21 cellular contexts compared by ENCODE assay signal in the genomic region with DNA sequence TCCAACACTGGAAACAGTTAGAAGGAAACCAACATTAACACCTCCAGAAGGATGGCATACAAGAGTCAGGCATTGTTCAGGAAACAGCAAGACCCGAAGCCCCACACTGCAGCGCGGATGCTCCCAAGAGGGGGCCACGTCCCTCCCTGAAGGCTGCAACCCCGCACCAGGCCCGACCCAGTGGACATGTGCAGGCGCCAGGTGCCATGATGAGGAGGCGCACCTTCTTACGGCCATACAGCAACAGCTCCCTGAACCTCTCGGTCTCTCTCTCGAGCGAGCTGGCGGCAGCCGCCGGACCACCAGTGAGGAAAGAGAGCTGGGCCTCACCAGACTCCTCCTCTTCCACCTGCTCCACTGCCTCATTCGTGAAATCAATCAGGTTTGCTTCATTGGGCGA. TPM values are rescaled to one million over a fixed set of nuclear protein-coding genes. Genes with fewer than 3 reads are reported as not detected.
A peak's percentile ranks its signal among the peaks of the same experiment; 100 is the strongest.
DNase-seq lines count a peak whose midpoint lies in the region; ATAC-seq, FAIRE-seq and TF ChIP-seq lines count a peak whose summit lies in the region.
"Had no signal": no experiment of that assay in that cellular context is flagged by ENCODE, and none has a peak within 500 bp of the region (broad histone marks: within the 10 kb centered on the region; RNA-seq: fewer than 3 reads in every experiment).

No MANE protein-coding gene starts in this region.

- WGBS in HepG2 (ENCODE audit: low lambda C conversion rate) = 80% methylated on average over 5 of the region's 17 CpGs
- 73% methylated on average over 2 of the region's 17 CpGs for WGBS in right lobe of liver (ENCODE audit: insufficient coverage, low coverage, low lambda C conversion rate, missing lambda C conversion rate)
- over 99% methylated on average over 17 of the region's 17 CpGs for WGBS in hepatocyte (ENCODE audit: low lambda C conversion rate, missing lambda C conversion rate)
- 92 to 93% methylated on average over 17 of the region's 17 CpGs for WGBS in heart right ventricle, 2 donors

- no peak overlapping the region for H3K27ac Mint-ChIP-seq in glutamatergic neuron (ENCODE audit: unreplicated experiment)
- H3K27ac Mint-ChIP-seq: B cell; CD4-positive, CD25-positive, alpha-beta regulatory T cell; CD8-positive, alpha-beta T cell had no signal

- CTCF ChIA-PET in HepG2 (lab: Yijun Ruan, JAX; ENCODE audit: low intra/inter-chr PET ratio, low total read pairs) = no interaction called here

- TF ChIP-seq EP300 in HepG2 (IDR thresholded peaks at IDR 0.05; ENCODE audit: low read depth in 2 of 2, low read length in 2 of 2) (no peak), HepG2 (CRISPR knock-in tag; IDR thresholded peaks at IDR 0.05; ENCODE audit: borderline replicate concordance) (no peak)

- H4K20me1 ChIP-seq in HepG2 (ENCODE audit: insufficient read depth, low read length) (no peaks in the 10 kb centered on the region), hepatocyte (ENCODE audit: insufficient read depth, poor library complexity, severe bottlenecking) (peaks cover 5% of the 10 kb centered on the region)

- H3K9me2 ChIP-seq in hepatocyte (replicated peaks; ENCODE audit: insufficient read depth) = no peaks in the 10 kb centered on the region

- no peak for TF ChIP-seq CTCF in HepG2 (CRISPR knock-in tag; IDR thresholded peaks at IDR 0.05)
- TF ChIP-seq CTCF in right lobe of liver (IDR thresholded peaks at IDR 0.05) = no peak
- no peak for TF ChIP-seq CTCF in glutamatergic neuron (IDR thresholded peaks at IDR 0.05; ENCODE audit: partially characterized antibody, unreplicated experiment)
- TF ChIP-seq CTCF in hepatocyte (IDR thresholded peaks at IDR 0.05; ENCODE audit: poor library complexity) = no peak
- TF ChIP-seq CTCF in heart right ventricle (IDR thresholded peaks at IDR 0.05) = no peak

- H3K4me2 ChIP-seq in HepG2 (ENCODE audit: low read depth, low read length) (no peak overlapping the region), hepatocyte (no peak overlapping the region)
- H3K4me2 ChIP-seq: BLaER1, GM23338 had no signal

- peaks cover 48 to 88% of the 10 kb centered on the region in 2 experiments for H3K36me3 ChIP-seq in HepG2 (replicated peaks in 1 of 2; ENCODE audit: control insufficient read depth in 1 of 2, insufficient read depth in 2 of 2, low read length in 2 of 2)
- H3K36me3 ChIP-seq in right lobe of liver = peaks cover 30 to 100% (median 73%) of the 10 kb centered on the region in 4 donors
- H3K36me3 ChIP-seq in hepatocyte (replicated peaks; ENCODE audit: insufficient read depth, low read depth) = peaks cover 6% of the 10 kb centered on the region
- peaks cover 4 to 100% (median 97%) of the 10 kb centered on the region in 9 donors for H3K36me3 ChIP-seq in heart right ventricle

- no TSS peak for BruUV-seq in HepG2 (replicated peaks; lab: Mats Ljungman, UMichigan)

- no peaks in the 10 kb centered on the region for H3K9me3 ChIP-seq in HepG2 (ENCODE audit: low read length)
- H3K9me3 ChIP-seq in right lobe of liver = no peaks in the 10 kb centered on the region
- no peaks in the 10 kb centered on the region for H3K9me3 ChIP-seq in hepatocyte (ENCODE audit: low read depth)
- no peaks in the 10 kb centered on the region for H3K9me3 ChIP-seq in heart right ventricle
- H3K9me3 ChIP-seq: BLaER1, Caco-2 had no signal

- H3K27ac ChIP-seq in HepG2 (ENCODE audit: extremely low read length, insufficient read depth, low read length) = no peak overlapping the region
- H3K27ac ChIP-seq in right lobe of liver = no peak overlapping the region
- no peak overlapping the region for H3K27ac ChIP-seq in hepatocyte
- no peak overlapping the region for H3K27ac ChIP-seq in heart right ventricle
- H3K27ac ChIP-seq: 22Rv1, BLaER1, C4-2B had no signal

- no peaks in the 10 kb centered on the region for H3K27me3 Mint-ChIP-seq in glutamatergic neuron (ENCODE audit: unreplicated experiment)
- H3K27me3 Mint-ChIP-seq: B cell; CD4-positive, CD25-positive, alpha-beta regulatory T cell had no signal

- H3K27me3 ChIP-seq in HepG2 (ENCODE audit: control insufficient read depth in 1 of 2, insufficient read depth in 2 of 2, low read length in 2 of 2) = no peaks in the 10 kb centered on the region
- H3K27me3 ChIP-seq in right lobe of liver = no peaks in the 10 kb centered on the region
- H3K27me3 ChIP-seq in hepatocyte = no peaks in the 10 kb centered on the region
- no peaks in the 10 kb centered on the region for H3K27me3 ChIP-seq in heart right ventricle
- H3K27me3 ChIP-seq: BLaER1 had no signal

- no peak overlapping the region for H2AFZ ChIP-seq in HepG2 (ENCODE audit: low read length)
- no peak overlapping the region for H2AFZ ChIP-seq in hepatocyte
- H2AFZ ChIP-seq: GM23338 had no signal

- no peaks in the 10 kb centered on the region for H3K4me1 Mint-ChIP-seq in glutamatergic neuron (ENCODE audit: low read depth, unreplicated experiment)
- H3K4me1 Mint-ChIP-seq: B cell, GM23338, H9 had no signal

- H3K4me3 ChIP-seq in HepG2 (replicated peaks in 1 of 3; ENCODE audit: insufficient read depth in 1 of 3, low read depth in 2 of 3, low read length in 3 of 3) (no peak overlapping the region), right lobe of liver (no peak overlapping the region), hepatocyte (no peak overlapping the region), heart right ventricle (no peak overlapping the region)
- H3K4me3 ChIP-seq: BLaER1, GM23338 had no signal

- DNase-seq in HepG2 (ENCODE audit: low spot score) (no peak), right lobe of liver (no peak), glutamatergic neuron (no peak), hepatocyte (ENCODE audit: low spot score) (no peak), heart right ventricle (no peak), OCI-M2 (lab: John Stamatoyannopoulos, UW; ENCODE audit: unreplicated experiment) (no peak)
- DNase-seq: Caco-2; CD4-positive, CD25-positive, alpha-beta regulatory T cell; CD8-positive, alpha-beta T cell; DMS153; DND-41; H9 had no signal

- TF ChIP-seq POLR2A in HepG2 (IDR thresholded peaks at IDR 0.05; ENCODE audit: insufficient read depth in 1 of 2, low read depth in 2 of 2, low read length in 2 of 2) (no peak), right lobe of liver (IDR thresholded peaks at IDR 0.05) (no peak)

- H3K4me1 ChIP-seq in HepG2 (ENCODE audit: insufficient read depth, low read length) (no peaks in the 10 kb centered on the region), right lobe of liver (no peaks in the 10 kb centered on the region), hepatocyte (ENCODE audit: insufficient read depth) (no peaks in the 10 kb centered on the region), heart right ventricle (no peaks in the 10 kb centered on the region)
- H3K4me1 ChIP-seq: BLaER1, Caco-2 had no signal

- FAIRE-seq in HepG2 (lab: Jason Lieb, UNC) = no peak
- FAIRE-seq: A204.1, G401.6, GM18507 had no signal

- H3K9ac ChIP-seq in HepG2 (ENCODE audit: insufficient read depth, low read depth, low read length) = no peak overlapping the region
- H3K9ac ChIP-seq: BLaER1 had no signal

- no peak for ATAC-seq in HepG2
- ATAC-seq in right lobe of liver = no peak
- ATAC-seq in heart right ventricle = no peak
- ATAC-seq: CD8-positive, alpha-beta T cell; GM23338; HCT116 had no signal

- POLR2A ChIA-PET in HepG2 (lab: Yijun Ruan, JAX) = no interaction called here

- H3K79me2 ChIP-seq in HepG2 (ENCODE audit: insufficient read depth, low read length) (no peaks in the 10 kb centered on the region), hepatocyte (peaks cover 13% of the 10 kb centered on the region)

- peak overlapping the region; percentile 20 for H3K4me3 Mint-ChIP-seq in glutamatergic neuron (ENCODE audit: unreplicated experiment)
- H3K4me3 Mint-ChIP-seq: B cell; CD4-positive, CD25-positive, alpha-beta regulatory T cell; CD8-positive, alpha-beta T cell; GM23338; H9 had no signal

- H3K9me3 Mint-ChIP-seq in glutamatergic neuron (ENCODE audit: unreplicated experiment) = no peaks in the 10 kb centered on the region
- H3K9me3 Mint-ChIP-seq: CD4-positive, CD25-positive, alpha-beta regulatory T cell; CD8-positive, alpha-beta T cell; GM23338; H9 had no signal

- no peak for TF ChIP-seq RAD21 in HepG2 (CRISPR knock-in tag; IDR thresholded peaks at IDR 0.05)

- H3K36me3 Mint-ChIP-seq in glutamatergic neuron (ENCODE audit: unreplicated experiment) = no peaks in the 10 kb centered on the region

- in situ Hi-C loops in HepG2 (cut with HindIII; ENCODE audit: extremely low pct_ligation_motif_present, low pct_unique_long_range_greater_than_20kb) = no loop called here

- intact Hi-C loops in HepG2 (cut with micrococcal nuclease; ENCODE audit: unreplicated experiment) = no loop called here
- intact Hi-C loops in right lobe of liver (cut with DNase I) = no loop called here
- intact Hi-C loops in heart right ventricle (cut with DNase I) = no loop called here

RNA-seq across cellular contexts. Expression of a gene that starts 20.2 kb away (rescaled TPM):
- 15.9 and 27.7 TPM in 2 replicates for total RNA-seq in HepG2 (2016; rRNA removed; fragmentation: Illumina TruSeq; extraction: Trizol)
- total RNA-seq in HepG2 (2016; cell fraction: cytosol; rRNA removed; fragmentation: Illumina TruSeq; extraction: Trizol; ENCODE audit: low read depth) = 3.9 TPM in 2 replicates
- total RNA-seq in HepG2 (2016; cell fraction: insoluble cytoplasmic fraction; rRNA removed; fragmentation: Illumina TruSeq; extraction: Trizol) = 15.7 and 21.0 TPM in 2 replicates
- 12.2 and 12.3 TPM in 2 replicates for total RNA-seq in HepG2 (2016; cell fraction: membrane; rRNA removed; fragmentation: Illumina TruSeq; extraction: Trizol)
- total RNA-seq in HepG2 (2016; cell fraction: nucleus; rRNA removed; fragmentation: Illumina TruSeq; extraction: Trizol) = 25.4 and 28.9 TPM in 2 replicates
- 17.9 and 18.9 TPM in 2 replicates for polyA plus RNA-seq in HepG2 (2011; rRNA removed)
- polyA plus RNA-seq in HepG2 (2011; cell fraction: cytosol; rRNA removed) = 12.7 and 13.2 TPM in 2 replicates
- polyA plus RNA-seq in HepG2 (2011; cell fraction: nucleus; rRNA removed) = 71.0 and 81.7 TPM in 2 replicates
- polyA plus RNA-seq in HepG2 (2012) = 26.1 and 28.5 TPM in 2 replicates
- 2.6 and 3.4 TPM in 2 replicates for polyA plus RNA-seq in HepG2 (2016; cell fraction: cytosol; fragmentation: Illumina TruSeq; extraction: Trizol; ENCODE audit: low read depth)
- 29.5 and 38.6 TPM in 2 replicates for polyA plus RNA-seq in HepG2 (2016; cell fraction: insoluble cytoplasmic fraction; fragmentation: Illumina TruSeq; extraction: Trizol; ENCODE audit: low read depth)
- polyA plus RNA-seq in HepG2 (2016; cell fraction: membrane; fragmentation: Illumina TruSeq; extraction: Trizol; ENCODE audit: low read depth) = 7.1 and 8.4 TPM in 2 replicates
- 72.9 and 74.4 TPM in 2 replicates for polyA plus RNA-seq in HepG2 (2016; cell fraction: nucleus; fragmentation: Illumina TruSeq; extraction: Trizol; ENCODE audit: insufficient read depth, low read depth)
- 29.0 and 33.5 TPM in 2 replicates for polyA minus RNA-seq in HepG2 (2011; rRNA and poly(A)+ RNA removed; ENCODE audit: low replicate concordance)
- polyA minus RNA-seq in HepG2 (2011; cell fraction: cytosol; rRNA and poly(A)+ RNA removed) = 27.1 and 28.7 TPM in 2 replicates
- 24.8 and 24.9 TPM in 2 replicates for polyA minus RNA-seq in HepG2 (2011; cell fraction: nucleus; rRNA and poly(A)+ RNA removed)
- total RNA-seq in right lobe of liver = 100 to 1,000 TPM in 2 of 6 experiments, 10 to 100 TPM in 4; 46.9 to 108 (median 72.0) TPM
- 74.3 TPM for total RNA-seq in glutamatergic neuron (ENCODE audit: unreplicated experiment)
- total RNA-seq in hepatocyte = 22.5 and 42.7 TPM in 2 replicates
- 42.0 and 45.4 TPM in 2 replicates for polyA plus RNA-seq in hepatocyte
- total RNA-seq in heart right ventricle = 10 to 100 TPM; 21.9 to 35.9 (median 28.6) TPM
- polyA plus RNA-seq in heart right ventricle = 10 to 100 TPM; 24.4 to 35.6 TPM

RNA-seq across cellular contexts. Expression of a gene that starts 23.0 kb away (rescaled TPM):
- total RNA-seq in HepG2 (2016; rRNA removed; fragmentation: Illumina TruSeq; extraction: Trizol) = 3.0 and 5.5 TPM in 2 replicates
- 0.91 and 1.3 TPM in 2 replicates for total RNA-seq in HepG2 (2016; cell fraction: cytosol; rRNA removed; fragmentation: Illumina TruSeq; extraction: Trizol; ENCODE audit: low read depth)
- 2.7 and 5.4 TPM in 2 replicates for total RNA-seq in HepG2 (2016; cell fraction: insoluble cytoplasmic fraction; rRNA removed; fragmentation: Illumina TruSeq; extraction: Trizol)
- 3.3 and 3.4 TPM in 2 replicates for total RNA-seq in HepG2 (2016; cell fraction: membrane; rRNA removed; fragmentation: Illumina TruSeq; extraction: Trizol)
- total RNA-seq in HepG2 (2016; cell fraction: nucleus; rRNA removed; fragmentation: Illumina TruSeq; extraction: Trizol) = 5.6 and 6.0 TPM in 2 replicates
- polyA plus RNA-seq in HepG2 (2011; rRNA removed) = 5.5 and 7.5 TPM in 2 replicates
- polyA plus RNA-seq in HepG2 (2011; cell fraction: cytosol; rRNA removed) = 3.2 and 4.1 TPM in 2 replicates
- 45.5 and 51.1 TPM in 2 replicates for polyA plus RNA-seq in HepG2 (2011; cell fraction: nucleus; rRNA removed)
- polyA plus RNA-seq in HepG2 (2012) = 3.7 and 5.4 TPM in 2 replicates
- polyA plus RNA-seq in HepG2 (2016; cell fraction: cytosol; fragmentation: Illumina TruSeq; extraction: Trizol; ENCODE audit: low read depth) = 0.89 and 1.0 TPM in 2 replicates
- 4.0 and 5.3 TPM in 2 replicates for polyA plus RNA-seq in HepG2 (2016; cell fraction: insoluble cytoplasmic fraction; fragmentation: Illumina TruSeq; extraction: Trizol; ENCODE audit: low read depth)
- polyA plus RNA-seq in HepG2 (2016; cell fraction: membrane; fragmentation: Illumina TruSeq; extraction: Trizol; ENCODE audit: low read depth) = 2.6 and 3.1 TPM in 2 replicates
- polyA plus RNA-seq in HepG2 (2016; cell fraction: nucleus; fragmentation: Illumina TruSeq; extraction: Trizol; ENCODE audit: insufficient read depth, low read depth) = 22.1 and 22.8 TPM in 2 replicates
- 5.4 and 5.9 TPM in 2 replicates for polyA minus RNA-seq in HepG2 (2011; rRNA and poly(A)+ RNA removed; ENCODE audit: low replicate concordance)
- 2.7 and 3.1 TPM in 2 replicates for polyA minus RNA-seq in HepG2 (2011; cell fraction: cytosol; rRNA and poly(A)+ RNA removed)
- 5.8 and 7.5 TPM in 2 replicates for polyA minus RNA-seq in HepG2 (2011; cell fraction: nucleus; rRNA and poly(A)+ RNA removed)
- total RNA-seq in right lobe of liver = 1 to 10 TPM; 5.9 to 7.6 (median 6.0) TPM
- 35.2 TPM for total RNA-seq in glutamatergic neuron (ENCODE audit: unreplicated experiment)
- 5.3 and 6.0 TPM in 2 replicates for total RNA-seq in hepatocyte
- polyA plus RNA-seq in hepatocyte = 7.1 and 12.9 TPM in 2 replicates
- total RNA-seq in heart right ventricle = 10 to 100 TPM in 3 of 10 donors, 1 to 10 TPM in 7; 7.4 to 12.5 (median 9.3) TPM
- polyA plus RNA-seq in heart right ventricle = 10 to 100 TPM in 1 of 2 donors, 1 to 10 TPM in 1; 6.6 to 16.8 TPM

RNA-seq across cellular contexts. Expression of a gene that starts 52.2 kb away (rescaled TPM):
- total RNA-seq in HepG2 (2016; rRNA removed; fragmentation: Illumina TruSeq; extraction: Trizol) (75.7 and 88.4 TPM in 2 replicates), right lobe of liver (10 to 100 TPM; 49.6 to 64.9 (median 52.8) TPM), glutamatergic neuron (ENCODE audit: unreplicated experiment) (69.0 TPM), hepatocyte (45.1 and 45.8 TPM in 2 replicates), heart right ventricle (10 to 100 TPM; 59.3 to 85.2 (median 75.4) TPM)
- total RNA-seq in HepG2 (2016; cell fraction: cytosol; rRNA removed; fragmentation: Illumina TruSeq; extraction: Trizol; ENCODE audit: low read depth) = 14.1 and 15.7 TPM in 2 replicates
- 70.5 and 92.4 TPM in 2 replicates for total RNA-seq in HepG2 (2016; cell fraction: insoluble cytoplasmic fraction; rRNA removed; fragmentation: Illumina TruSeq; extraction: Trizol)
- 21.9 and 22.0 TPM in 2 replicates for total RNA-seq in HepG2 (2016; cell fraction: membrane; rRNA removed; fragmentation: Illumina TruSeq; extraction: Trizol)
- 58.2 and 62.3 TPM in 2 replicates for total RNA-seq in HepG2 (2016; cell fraction: nucleus; rRNA removed; fragmentation: Illumina TruSeq; extraction: Trizol)
- polyA plus RNA-seq in HepG2 (2011; rRNA removed) (70.2 and 80.2 TPM in 2 replicates), hepatocyte (85.7 and 87.3 TPM in 2 replicates), heart right ventricle (10 to 100 TPM; 63.5 to 77.2 TPM)
- 44.9 and 55.2 TPM in 2 replicates for polyA plus RNA-seq in HepG2 (2011; cell fraction: cytosol; rRNA removed)
- polyA plus RNA-seq in HepG2 (2011; cell fraction: nucleus; rRNA removed) = 206 and 222 TPM in 2 replicates
- polyA plus RNA-seq in HepG2 (2012) = 41.5 and 108 TPM in 2 replicates
- 10.1 and 10.7 TPM in 2 replicates for polyA plus RNA-seq in HepG2 (2016; cell fraction: cytosol; fragmentation: Illumina TruSeq; extraction: Trizol; ENCODE audit: low read depth)
- polyA plus RNA-seq in HepG2 (2016; cell fraction: insoluble cytoplasmic fraction; fragmentation: Illumina TruSeq; extraction: Trizol; ENCODE audit: low read depth) = 86.9 and 90.6 TPM in 2 replicates
- 13.3 and 15.7 TPM in 2 replicates for polyA plus RNA-seq in HepG2 (2016; cell fraction: membrane; fragmentation: Illumina TruSeq; extraction: Trizol; ENCODE audit: low read depth)
- polyA plus RNA-seq in HepG2 (2016; cell fraction: nucleus; fragmentation: Illumina TruSeq; extraction: Trizol; ENCODE audit: insufficient read depth, low read depth) = 114 and 129 TPM in 2 replicates
- 57.2 and 74.5 TPM in 2 replicates for polyA minus RNA-seq in HepG2 (2011; rRNA and poly(A)+ RNA removed; ENCODE audit: low replicate concordance)
- polyA minus RNA-seq in HepG2 (2011; cell fraction: cytosol; rRNA and poly(A)+ RNA removed) = 22.3 and 23.8 TPM in 2 replicates
- polyA minus RNA-seq in HepG2 (2011; cell fraction: nucleus; rRNA and poly(A)+ RNA removed) = 42.0 and 54.2 TPM in 2 replicates

RNA-seq across cellular contexts. Expression of a gene that starts 52.2 kb away (rescaled TPM):
- total RNA-seq in HepG2 (2016; rRNA removed; fragmentation: Illumina TruSeq; extraction: Trizol) (56.6 and 76.4 TPM in 2 replicates), right lobe of liver (10 to 100 TPM; 27.9 to 53.5 (median 35.4) TPM), glutamatergic neuron (ENCODE audit: unreplicated experiment) (61.2 TPM), hepatocyte (38.2 and 50.1 TPM in 2 replicates), heart right ventricle (10 to 100 TPM; 11.5 to 26.9 (median 14.9) TPM)
- total RNA-seq in HepG2 (2016; cell fraction: cytosol; rRNA removed; fragmentation: Illumina TruSeq; extraction: Trizol; ENCODE audit: low read depth) = 47.6 and 52.6 TPM in 2 replicates
- 51.9 and 75.7 TPM in 2 replicates for total RNA-seq in HepG2 (2016; cell fraction: insoluble cytoplasmic fraction; rRNA removed; fragmentation: Illumina TruSeq; extraction: Trizol)
- 90.1 and 92.9 TPM in 2 replicates for total RNA-seq in HepG2 (2016; cell fraction: membrane; rRNA removed; fragmentation: Illumina TruSeq; extraction: Trizol)
- total RNA-seq in HepG2 (2016; cell fraction: nucleus; rRNA removed; fragmentation: Illumina TruSeq; extraction: Trizol) = 59.2 and 73.6 TPM in 2 replicates
- polyA plus RNA-seq in HepG2 (2011; rRNA removed) (70.1 and 84.2 TPM in 2 replicates), hepatocyte (33.5 and 43.6 TPM in 2 replicates), heart right ventricle (10 to 100 TPM; 21.4 to 23.7 TPM)
- 35.5 and 40.6 TPM in 2 replicates for polyA plus RNA-seq in HepG2 (2011; cell fraction: cytosol; rRNA removed)
- 236 and 246 TPM in 2 replicates for polyA plus RNA-seq in HepG2 (2011; cell fraction: nucleus; rRNA removed)
- polyA plus RNA-seq in HepG2 (2012) = 48.1 and 65.0 TPM in 2 replicates
- 47.0 and 48.8 TPM in 2 replicates for polyA plus RNA-seq in HepG2 (2016; cell fraction: cytosol; fragmentation: Illumina TruSeq; extraction: Trizol; ENCODE audit: low read depth)
- 57.5 and 58.8 TPM in 2 replicates for polyA plus RNA-seq in HepG2 (2016; cell fraction: insoluble cytoplasmic fraction; fragmentation: Illumina TruSeq; extraction: Trizol; ENCODE audit: low read depth)
- polyA plus RNA-seq in HepG2 (2016; cell fraction: membrane; fragmentation: Illumina TruSeq; extraction: Trizol; ENCODE audit: low read depth) = 70.9 TPM in 2 replicates
- 178 and 194 TPM in 2 replicates for polyA plus RNA-seq in HepG2 (2016; cell fraction: nucleus; fragmentation: Illumina TruSeq; extraction: Trizol; ENCODE audit: insufficient read depth, low read depth)
- polyA minus RNA-seq in HepG2 (2011; rRNA and poly(A)+ RNA removed; ENCODE audit: low replicate concordance) = 57.8 and 122 TPM in 2 replicates
- 17.6 and 22.7 TPM in 2 replicates for polyA minus RNA-seq in HepG2 (2011; cell fraction: cytosol; rRNA and poly(A)+ RNA removed)
- 46.1 and 48.1 TPM in 2 replicates for polyA minus RNA-seq in HepG2 (2011; cell fraction: nucleus; rRNA and poly(A)+ RNA removed)
